Comparison of ENCODE assay signal across 19 cellular contexts in genomic region chr14:61535032-61535431, GRCh38.
DNase-seq lines count a peak whose midpoint lies in the region; ATAC-seq and TF ChIP-seq lines count a peak whose summit lies in the region.
"Had no signal": no experiment of that assay in that cellular context is flagged by ENCODE, and none has a peak within 500 bp of the region (broad histone marks: within the 10 kb centered on the region; RNA-seq: fewer than 3 reads in every experiment).

No MANE protein-coding gene starts in this region.

- no peak for TF ChIP-seq CTCF in IMR-90 (conservative IDR thresholded peaks at IDR 0.05; ENCODE audit: low read depth, low read length)

- H3K4me3 Mint-ChIP-seq in activated T-cell treated with anti-CD3 and anti-CD28 coated beads, Interleukin-2, amount 50 U/mL, for 72 hours, result no peak overlapping the region
- no peak overlapping the region for H3K4me3 Mint-ChIP-seq in effector memory CD8-positive, alpha-beta T cell
- no peak overlapping the region for H3K4me3 Mint-ChIP-seq in stimulated activated naive B cell treated with anti-CD40 and anti-IgM and Interleukin-4, amounts not matched to agents 10 μg/mL and 1 μg/mL and 100 μg/mL, for 72 hours

- in situ Hi-C loops in IMR-90 (cut with MboI; ENCODE audit: low sequenced_read_pairs), result no loop called here

- H3K56ac ChIP-seq in IMR-90 (ENCODE audit: extremely low read depth, insufficient read depth, low read length), result no peak overlapping the region

- H3K27ac Mint-ChIP-seq in activated T-cell treated with anti-CD3 and anti-CD28 coated beads, Interleukin-2, amount 50 U/mL, for 72 hours, result peak overlapping the region; percentile 95
- H3K27ac Mint-ChIP-seq in effector memory CD8-positive, alpha-beta T cell, result peak overlapping the region; percentile 69 to 94
- peak overlapping the region; percentile 26 for H3K27ac Mint-ChIP-seq in stimulated activated naive B cell treated with anti-CD40 and anti-IgM and Interleukin-4, amounts not matched to agents 10 μg/mL and 1 μg/mL and 100 μg/mL, for 72 hours

- H4K5ac ChIP-seq in IMR-90 (ENCODE audit: low read depth, low read length), result peak overlapping the region; percentile 25; the same call in 1 of the 2 replicates

- no peak overlapping the region for H3K4me2 ChIP-seq in IMR-90 (ENCODE audit: low read depth, low read length)
- H3K4me2 ChIP-seq: PC-9 had no signal

- POLR2A ChIA-PET in IMR-90 (lab: Charles Lee; ENCODE audit: unreplicated experiment), result no interaction called here

- H2AFZ ChIP-seq in IMR-90 (replicated peaks; ENCODE audit: low read length, poor library complexity), result no peak overlapping the region
- H2AFZ ChIP-seq: PC-9 had no signal

- H2AK9ac ChIP-seq in IMR-90 (replicated peaks; ENCODE audit: low read depth, low read length, poor library complexity), result no peak overlapping the region

- no peak for TF ChIP-seq POLR2A in IMR-90 (IDR thresholded peaks at IDR 0.05; ENCODE audit: low read depth, low read length)

- peaks cover 23 to 46% of the 10 kb centered on the region in 2 donors for H3K36me3 Mint-ChIP-seq in activated T-cell treated with anti-CD3 and anti-CD28 coated beads, Interleukin-2, amount 50 U/mL, for 72 hours (ENCODE audit: insufficient read depth in 2 of 2)
- peaks cover 90% of the 10 kb centered on the region for H3K36me3 Mint-ChIP-seq in effector memory CD8-positive, alpha-beta T cell (ENCODE audit: insufficient read depth)
- no peaks in the 10 kb centered on the region for H3K36me3 Mint-ChIP-seq in stimulated activated naive B cell treated with anti-CD40 and anti-IgM and Interleukin-4, amounts not matched to agents 10 μg/mL and 1 μg/mL and 100 μg/mL, for 72 hours

- peaks cover 3 to 9% of the 10 kb centered on the region in 2 experiments; a peak in 1 of 4 replicates for H3K79me1 ChIP-seq in IMR-90 (ENCODE audit: low read depth in 1 of 2, low read length in 2 of 2)

- H2BK120ac ChIP-seq in IMR-90 (ENCODE audit: low read depth, low read length), result peak overlapping the region; percentile 50; the same call in 1 of the 2 replicates

- peak overlapping the region; percentile 45; the same call in 1 of the 2 replicates for H2BK20ac ChIP-seq in IMR-90 (ENCODE audit: low read depth, low read length)

- peak overlapping the region; percentile 17 for H2BK5ac ChIP-seq in IMR-90 (ENCODE audit: low read depth, low read length, poor library complexity, severe bottlenecking)

- no peaks in the 10 kb centered on the region for H3K36me3 ChIP-seq in IMR-90 (ENCODE audit: control insufficient read depth, insufficient read depth, low read length)
- H3K36me3 ChIP-seq: pancreas, uterus had no signal

- WGBS in IMR-90 (ENCODE audit: extremely low coverage in 2 of 2, insufficient read length in 1 of 2), 2 experiments, result no CpG with 5 or more reads among the region's 1 CpG

- no peak for DNase-seq in activated T-cell treated with anti-CD3 and anti-CD28 coated beads, Interleukin-2, amount 50 U/mL, for 72 hours
- DNase-seq in activated T-cell treated with anti-CD3 and anti-CD28 coated beads, Interleukin-2, amount 50 U/mL, for 1 hour, result no peak
- peak; percentile 58 for DNase-seq in IMR-90
- DNase-seq in effector memory CD8-positive, alpha-beta T cell, result no peak
- no peak for DNase-seq in stimulated activated naive B cell treated with anti-CD40 and anti-IgM and Interleukin-4, amounts not matched to agents 10 μg/mL and 1 μg/mL and 100 μg/mL, for 72 hours
- no peak for DNase-seq in stimulated activated CD4-positive, alpha-beta T cell treated with anti-CD3 and anti-CD28 coated beads, Interleukin-4, amount 100 ng/mL, for 24 hours
- DNase-seq: body of pancreas; mammary epithelial cell; NCI-H1694; NCI-H345; pancreas; stimulated activated CD4-positive, alpha-beta T cell treated with anti-CD3 and anti-CD28 coated beads, Interleukin-1b, Interleukin-23, amount 100 ng/mL, for 48 hours; T1000; uterus had no signal

- H4K8ac ChIP-seq in IMR-90 (ENCODE audit: low read depth in 2 of 2, low read length in 2 of 2), result peak overlapping the region; percentile 23 to 60; a peak in 2 of 4 replicates

- peaks cover 22% of the 10 kb centered on the region for H3K9me1 ChIP-seq in IMR-90 (ENCODE audit: insufficient read depth, low read length)

- no peak for ATAC-seq in activated T-cell treated with anti-CD3 and anti-CD28 coated beads, Interleukin-2, amount 50 U/mL, for 72 hours (replicated peaks in 1 of 2)
- 0 out of 2 replicates have a peak, but pooled peaks have one; percentile 41 for ATAC-seq in IMR-90 (ENCODE audit: low read depth)
- ATAC-seq in effector memory CD8-positive, alpha-beta T cell (replicated peaks), result no peak
- no peak for ATAC-seq in stimulated activated naive B cell treated with anti-CD40 and anti-IgM and Interleukin-4, amounts not matched to agents 10 μg/mL and 1 μg/mL and 100 μg/mL, for 72 hours (replicated peaks)
- ATAC-seq in HG02798 (IDR thresholded peaks at IDR 0.05; ENCODE audit: poor library complexity, unreplicated experiment), result no peak
- no peak for ATAC-seq in SK-N-SH treated with all-trans-retinoic acid at 6 μM for 48 hours
- ATAC-seq: body of pancreas, K562, pancreas had no signal

- peak overlapping the region; percentile 81; the same call in 1 of the 2 replicates for H2AK5ac ChIP-seq in IMR-90 (ENCODE audit: low read depth, low read length)

- no peaks in the 10 kb centered on the region for H3K27me3 Mint-ChIP-seq in activated T-cell treated with anti-CD3 and anti-CD28 coated beads, Interleukin-2, amount 50 U/mL, for 72 hours (ENCODE audit: low read depth)
- no peaks in the 10 kb centered on the region for H3K27me3 Mint-ChIP-seq in effector memory CD8-positive, alpha-beta T cell
- no peaks in the 10 kb centered on the region for H3K27me3 Mint-ChIP-seq in stimulated activated naive B cell treated with anti-CD40 and anti-IgM and Interleukin-4, amounts not matched to agents 10 μg/mL and 1 μg/mL and 100 μg/mL, for 72 hours

- intact Hi-C loops in IMR-90 (cut with micrococcal nuclease), result no loop called here

- H3K9ac ChIP-seq in IMR-90 (ENCODE audit: low read depth, low read length), result no peak overlapping the region

- H3K27ac ChIP-seq in IMR-90 (ENCODE audit: insufficient read depth, low read length), result no peak overlapping the region
- H3K27ac ChIP-seq: coronary artery, uterus had no signal

- H4K20me1 ChIP-seq in IMR-90 (ENCODE audit: insufficient read depth, low read length), result no peaks in the 10 kb centered on the region

- H3K4me1 Mint-ChIP-seq in activated T-cell treated with anti-CD3 and anti-CD28 coated beads, Interleukin-2, amount 50 U/mL, for 72 hours (ENCODE audit: low read depth), result peaks cover 89% of the 10 kb centered on the region
- H3K4me1 Mint-ChIP-seq in effector memory CD8-positive, alpha-beta T cell (ENCODE audit: low read depth in 2 of 2), result peaks cover 36 to 50% of the 10 kb centered on the region in 2 donors
- H3K4me1 Mint-ChIP-seq in stimulated activated naive B cell treated with anti-CD40 and anti-IgM and Interleukin-4, amounts not matched to agents 10 μg/mL and 1 μg/mL and 100 μg/mL, for 72 hours, result peaks cover 12 to 45% of the 10 kb centered on the region in 2 donors

- peak overlapping the region; percentile 82; the same call in 1 of the 2 replicates for H3K14ac ChIP-seq in IMR-90 (replicated peaks; ENCODE audit: low read depth, low read length)

- no peaks in the 10 kb centered on the region for H3K9me3 ChIP-seq in IMR-90 (ENCODE audit: control insufficient read depth, insufficient read depth, low read length)
- H3K9me3 ChIP-seq: body of pancreas, pancreas, uterus had no signal

- CTCF ChIA-PET in IMR-90 (lab: Yijun Ruan, JAX), result no interaction called here

- H3K4me3 ChIP-seq in IMR-90 (ENCODE audit: insufficient read depth, low read depth, low read length), result no peak overlapping the region
- H3K4me3 ChIP-seq: body of pancreas, coronary artery, K562, pancreas, PC-9, uterus had no signal

- no peak for TF ChIP-seq RAD21 in IMR-90 (IDR thresholded peaks at IDR 0.05; ENCODE audit: low read length)

- no peaks in the 10 kb centered on the region for H3K27me3 ChIP-seq in IMR-90 (ENCODE audit: control insufficient read depth, insufficient read depth, low read length)
- H3K27me3 ChIP-seq: body of pancreas, pancreas, uterus had no signal

- dilution Hi-C loops in IMR-90 (cut with HindIII; ENCODE audit: low sequenced_read_pairs, unreplicated experiment), result no loop called here

- H3K4ac ChIP-seq in IMR-90 (ENCODE audit: low read depth, low read length), result peak overlapping the region; percentile 54; the same call in 1 of the 2 replicates

- H4K91ac ChIP-seq in IMR-90 (ENCODE audit: insufficient read depth, low read depth, low read length), result peak overlapping the region; percentile 31; the same call in 1 of the 2 replicates

- H2BK15ac ChIP-seq in IMR-90 (ENCODE audit: low read depth, low read length), result peak overlapping the region; percentile 80; the same call in 2 of the 3 replicates

- H3K23ac ChIP-seq in IMR-90 (ENCODE audit: low read depth, low read length), result no peak overlapping the region

- H3K4me1 ChIP-seq in IMR-90 (ENCODE audit: control insufficient read depth, insufficient read depth, low read length), result peaks cover 31% of the 10 kb centered on the region
- H3K4me1 ChIP-seq: uterus had no signal

- peak overlapping the region; percentile 67 for H3K18ac ChIP-seq in IMR-90 (ENCODE audit: low read depth, low read length)

- peaks cover 0 to 2% of the 10 kb centered on the region in 2 donors for H3K9me3 Mint-ChIP-seq in activated T-cell treated with anti-CD3 and anti-CD28 coated beads, Interleukin-2, amount 50 U/mL, for 72 hours
- H3K9me3 Mint-ChIP-seq in effector memory CD8-positive, alpha-beta T cell, result no peaks in the 10 kb centered on the region
- H3K9me3 Mint-ChIP-seq in stimulated activated naive B cell treated with anti-CD40 and anti-IgM and Interleukin-4, amounts not matched to agents 10 μg/mL and 1 μg/mL and 100 μg/mL, for 72 hours, result no peaks in the 10 kb centered on the region

- no TSS peak for BruUV-seq in IMR-90 (replicated peaks; lab: Mats Ljungman, UMichigan)

TF ChIP-seq in SK-N-SH treated with all-trans-retinoic acid at 6 μM for 48 hours, 23 proteins besides CTCF, POLR2A, EP300 and RAD21 (continues in another document):
- TF ChIP-seq ZNF565 (CRISPR knock-in tag; conservative IDR thresholded peaks at IDR 0.05; ENCODE audit: low read depth), result no peak
- TF ChIP-seq ZFP3 (CRISPR knock-in tag; IDR thresholded peaks at IDR 0.05), result no peak
- no peak for TF ChIP-seq TCF4 (CRISPR knock-in tag; IDR thresholded peaks at IDR 0.05; ENCODE audit: borderline replicate concordance)
- no peak for TF ChIP-seq SNAI2 (CRISPR knock-in tag; IDR thresholded peaks at IDR 0.05)
- no peak for TF ChIP-seq CSDC2 (CRISPR knock-in tag; IDR thresholded peaks at IDR 0.05)
- no peak for TF ChIP-seq OSR1 (CRISPR knock-in tag; IDR thresholded peaks at IDR 0.05)
- no peak for TF ChIP-seq TOX (CRISPR knock-in tag; IDR thresholded peaks at IDR 0.05; ENCODE audit: borderline replicate concordance)

Comparison
In these comparisons a context has a peak if more than half of its experiments do, and no peak if none do; other contexts are left out.
1. H3K27ac Mint-ChIP-seq: peak in every context shown above with its lines; median percentile 95 in activated T-cell treated with anti-CD3 and anti-CD28 coated beads, Interleukin-2, amount 50 U/mL, for 72 hours; 82 in effector memory CD8-positive, alpha-beta T cell; 26 in stimulated activated naive B cell treated with anti-CD40 and anti-IgM and Interleukin-4, amounts not matched to agents 10 μg/mL and 1 μg/mL and 100 μg/mL, for 72 hours.